10 cellular contexts compared by ENCODE assay signal in the genomic region with DNA sequence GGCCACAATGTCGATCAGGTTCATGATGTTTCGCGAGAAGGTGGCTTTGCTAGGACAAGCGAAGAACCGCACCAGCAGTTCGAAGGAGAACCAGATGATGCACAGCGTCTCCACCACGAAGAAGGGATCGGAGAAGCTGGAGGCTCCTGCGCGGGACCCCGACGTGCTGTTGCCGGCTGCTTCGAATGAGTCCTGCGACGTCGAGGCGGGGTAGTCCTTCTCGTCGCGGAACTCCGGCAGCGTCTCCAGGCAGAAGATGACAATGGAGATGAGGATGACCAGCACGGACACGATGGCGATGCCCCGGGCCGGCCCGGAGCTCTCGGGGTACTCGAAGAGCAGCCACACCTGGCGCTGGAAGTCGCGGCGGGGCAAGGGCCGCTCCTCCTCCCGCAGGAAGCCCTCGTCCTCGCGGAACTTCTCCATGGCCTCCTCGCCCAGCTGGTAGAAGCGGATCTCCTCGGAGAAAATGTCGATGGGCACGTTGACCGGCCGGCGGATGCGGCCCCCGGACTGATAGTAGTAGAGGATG. TPM values are rescaled to one million over a fixed set of nuclear protein-coding genes. Genes with fewer than 3 reads are reported as not detected.
DNase-seq lines count a peak whose midpoint lies in the region; ATAC-seq and TF ChIP-seq lines count a peak whose summit lies in the region.
"Had no signal": no experiment of that assay in that cellular context is flagged by ENCODE, and none has a peak within 500 bp of the region (broad histone marks: within the 10 kb centered on the region; RNA-seq: fewer than 3 reads in every experiment).

No MANE protein-coding gene starts in this region.

- H2BK120ac ChIP-seq in trophoblast cell (ENCODE audit: insufficient read depth, low read length, poor library complexity): no peak overlapping the region

- peak overlapping the region; percentile 79 for H3K4me2 ChIP-seq in DOHH2 (ENCODE audit: low read length)
- peak overlapping the region; percentile 95 for H3K4me2 ChIP-seq in trophoblast cell (ENCODE audit: low read length)

- peak overlapping the region; percentile 71 for H3K4me3 Mint-ChIP-seq in WTC11

- H4K8ac ChIP-seq in trophoblast cell (ENCODE audit: low read depth, low read length): no peak overlapping the region

- H4K12ac ChIP-seq in trophoblast cell (ENCODE audit: low read depth, low read length): no peak overlapping the region

- no peak overlapping the region for H2AK5ac ChIP-seq in trophoblast cell (ENCODE audit: low read length)

- no peaks in the 10 kb centered on the region for H3K9me2 ChIP-seq in DOHH2 (replicated peaks; ENCODE audit: control insufficient read depth, low read length)

- TF ChIP-seq CTCF in DOHH2 (IDR thresholded peaks at IDR 0.05; ENCODE audit: low read depth, low read length, poor library complexity, severe bottlenecking) (no peak), WTC11 (IDR thresholded peaks at IDR 0.05) (no peak)

- no peak overlapping the region for H2BK12ac ChIP-seq in trophoblast cell (ENCODE audit: low read length)

- CTCF ChIA-PET in WTC11 (lab: Charles Lee): interaction anchor here (0.7 to 2.3 kb wide), 8 partner anchors 10 to 229 kb away, joined by 3 to 11 read pairs (median 3); no protein-coding TSS in a partner anchor

- H3K4ac ChIP-seq in trophoblast cell (ENCODE audit: low read depth, low read length): no peak overlapping the region

- DNase-seq in WTC11 (ENCODE audit: low spot score): no peak
- DNase-seq in effector CD4-positive, alpha-beta T cell: peak; percentile 17
- no peak for DNase-seq in trophoblast cell
- no peak for DNase-seq in NCI-H1930 (lab: John Stamatoyannopoulos, UW)
- no peak for DNase-seq in erythroblast (lab: John Stamatoyannopoulos, UW)
- no peak for DNase-seq in NCI-H748 treated with DMSO at 0.1 percent for 48 hours (lab: John Stamatoyannopoulos, UW)
- no peak for DNase-seq in SW 1271 (lab: John Stamatoyannopoulos, UW)
- DNase-seq: NCI-H2081 treated with DMSO at 0.1 percent for 48 hours had no signal

- no peak overlapping the region for H3K18ac ChIP-seq in trophoblast cell (ENCODE audit: low read length)

- H3K79me2 ChIP-seq in DOHH2 (ENCODE audit: control insufficient read depth, low read length) (peaks cover 11% of the 10 kb centered on the region), trophoblast cell (ENCODE audit: control insufficient read depth, insufficient read depth, low read length, poor library complexity) (no peaks in the 10 kb centered on the region)

- H4K91ac ChIP-seq in trophoblast cell (ENCODE audit: low read depth, low read length): no peak overlapping the region

- H3K36me3 Mint-ChIP-seq in WTC11: peaks cover 4% of the 10 kb centered on the region; the same call in 1 of the 2 replicates

- no peaks in the 10 kb centered on the region for H3K27me3 ChIP-seq in DOHH2 (ENCODE audit: control insufficient read depth, low read length)
- peaks cover 40% of the 10 kb centered on the region for H3K27me3 ChIP-seq in trophoblast cell (ENCODE audit: insufficient read depth, low read length)

- no peak for TF ChIP-seq POLR2A in erythroblast (IDR thresholded peaks at IDR 0.05; ENCODE audit: low read length)

- H3K9ac ChIP-seq in trophoblast cell (ENCODE audit: low read length): no peak overlapping the region

- H3K27ac ChIP-seq in DOHH2 (ENCODE audit: low read depth, low read length) (peak overlapping the region; percentile 92), trophoblast cell (ENCODE audit: low read depth, low read length) (no peak overlapping the region)

- H3K4me1 Mint-ChIP-seq in WTC11: peaks cover 11% of the 10 kb centered on the region

- no peak overlapping the region for H3K14ac ChIP-seq in trophoblast cell (ENCODE audit: low read length)

- peaks cover 10% of the 10 kb centered on the region for H3F3A ChIP-seq in DOHH2 (ENCODE audit: control insufficient read depth, insufficient read depth)

- no peak overlapping the region for H2BK5ac ChIP-seq in trophoblast cell (ENCODE audit: low read depth, low read length, poor library complexity)

- H3K9me3 Mint-ChIP-seq in WTC11: no peaks in the 10 kb centered on the region

- no peak overlapping the region for H3K23ac ChIP-seq in trophoblast cell (ENCODE audit: low read length)

- H3K27me3 Mint-ChIP-seq in WTC11 (ENCODE audit: low read depth): peaks cover 85% of the 10 kb centered on the region

- no peaks in the 10 kb centered on the region for H4K20me1 ChIP-seq in DOHH2 (ENCODE audit: control insufficient read depth, insufficient read depth, low read depth, low read length)

- H3K4me3 ChIP-seq in DOHH2 (ENCODE audit: low read length) (peak overlapping the region; percentile 74), trophoblast cell (ENCODE audit: low read depth, low read length) (peak overlapping the region; percentile 26)

- WGBS in trophoblast cell (ENCODE audit: extremely low coverage, insufficient coverage, insufficient read length): no CpG with 5 or more reads among the region's 51 CpGs

- no peak for ATAC-seq in WTC11

- POLR2A ChIA-PET in WTC11 (lab: Charles Lee): no interaction called here

- H3K27ac Mint-ChIP-seq in WTC11: no peak overlapping the region

- no peak overlapping the region for H2AFZ ChIP-seq in trophoblast cell (ENCODE audit: insufficient read depth, low read length, poor library complexity)

- no peaks in the 10 kb centered on the region for H3K79me1 ChIP-seq in trophoblast cell (ENCODE audit: low read length)

- H3K9me3 ChIP-seq in DOHH2 (ENCODE audit: control insufficient read depth, insufficient read depth, low read length): no peaks in the 10 kb centered on the region
- peaks cover 9% of the 10 kb centered on the region for H3K9me3 ChIP-seq in trophoblast cell (ENCODE audit: insufficient read depth, low read depth, low read length)

- H3K4me1 ChIP-seq in DOHH2 (ENCODE audit: control insufficient read depth, low read length) (peaks cover 77% of the 10 kb centered on the region), trophoblast cell (ENCODE audit: control insufficient read depth in 1 of 2, insufficient read depth in 2 of 2, low read length in 2 of 2) (peaks cover 5 to 14% of the 10 kb centered on the region in 2 experiments)

- H3K36me3 ChIP-seq in DOHH2 (ENCODE audit: control insufficient read depth, low read length): no peaks in the 10 kb centered on the region
- no peaks in the 10 kb centered on the region for H3K36me3 ChIP-seq in trophoblast cell (ENCODE audit: control insufficient read depth in 1 of 2, insufficient read depth in 2 of 2, low read length in 2 of 2)

TF ChIP-seq in WTC11, 78 proteins besides CTCF, POLR2A, EP300 and RAD21:
- TF ChIP-seq TP53 (CRISPR knock-in tag; IDR thresholded peaks at IDR 0.05) (0 out of 2 replicates have a peak, but pooled peaks have one; percentile 16), IRF2 (CRISPR knock-in tag; IDR thresholded peaks at IDR 0.05; ENCODE audit: borderline replicate concordance, low read depth) (no peak)
TF ChIP-seq in WTC11: peak in this region for 1.

RNA-seq across cellular contexts. Expression of a gene that starts 0.9 kb away (rescaled TPM):
- 1.1 to 1.2 TPM (median 1.2 TPM) in 3 replicates for total RNA-seq in WTC11 (2021)
- polyA plus RNA-seq in trophoblast cell (2013): 0.04 TPM in 1 of 2 replicates, not detected in the other
- total RNA-seq: epithelial cell of proximal tubule had no signal
